Comparison of ENCODE assay signal across 8 cellular contexts in genomic region chr2:220533485-220533884, GRCh38.
A peak's percentile ranks its signal among the peaks of the same experiment; 100 is the strongest.
DNase-seq lines count a peak whose midpoint lies in the region; ATAC-seq, FAIRE-seq and TF ChIP-seq lines count a peak whose summit lies in the region.

No MANE protein-coding gene starts in this region.

- FAIRE-seq in GM19239 (lab: Jason Lieb, UNC), result no peak

- peak; percentile 16; the same call in 1 of the 2 replicates for TF ChIP-seq CTCF in C4-2B (conservative IDR thresholded peaks at IDR 0.05)
- peak; percentile 67 for TF ChIP-seq CTCF in choroid plexus epithelial cell (conservative IDR thresholded peaks at IDR 0.05; ENCODE audit: low read depth, low read length)

- no peak overlapping the region for H3K4me3 ChIP-seq in choroid plexus epithelial cell (ENCODE audit: low read depth, low read length)

- DNase-seq in HT-29 (ENCODE audit: low spot score) (peak; percentile 66), choroid plexus epithelial cell (ENCODE audit: low read depth) (peak; percentile 65), HuH-7.5 (ENCODE audit: low spot score) (no peak), GM19239 (ENCODE audit: insufficient read length, low spot score) (no peak)
- no peak for DNase-seq in activated CD8-positive, alpha-beta memory T cell treated with anti-CD3 and anti-CD28 coated beads, Interleukin-2, amount 50 U/mL, for 48 hours
- no peak for DNase-seq in stimulated activated CD4-positive, alpha-beta T cell treated with anti-CD3 and anti-CD28 coated beads, Interleukin-4, amount 100 ng/mL, for 24 hours

- peak; percentile 96 for ATAC-seq in GM19463 (IDR thresholded peaks at IDR 0.05; ENCODE audit: unreplicated experiment)

- H3K27ac ChIP-seq in C4-2B, result no peak overlapping the region

Comparison
In these comparisons a context has a peak if more than half of its experiments do, and no peak if none do; other contexts are left out.
1. DNase-seq: peak in HT-29 (single experiment) and choroid plexus epithelial cell (single experiment); none in HuH-7.5 (single experiment), GM19239 (single experiment), activated CD8-positive, alpha-beta memory T cell treated with anti-CD3 and anti-CD28 coated beads, Interleukin-2, amount 50 U/mL, for 48 hours (single experiment) and stimulated activated CD4-positive, alpha-beta T cell treated with anti-CD3 and anti-CD28 coated beads, Interleukin-4, amount 100 ng/mL, for 24 hours (single experiment).